Comparison of ENCODE assay signal across 1 cellular context in genomic region chr1:38772026-38772425, GRCh38.
TF ChIP-seq lines count a peak whose summit lies in the region.

No MANE protein-coding gene starts in this region.

TF ChIP-seq in IMR-90, 13 proteins besides CTCF, POLR2A, EP300 and RAD21:
- no peak for TF ChIP-seq MAFK (IDR thresholded peaks at IDR 0.05; ENCODE audit: low read depth, low read length)
- no peak for TF ChIP-seq BHLHE40 (IDR thresholded peaks at IDR 0.05; ENCODE audit: low read depth, low read length)
- no peak for TF ChIP-seq MAZ (IDR thresholded peaks at IDR 0.05; ENCODE audit: borderline replicate concordance, low read depth, low read length)
- no peak for TF ChIP-seq CHD1 (IDR thresholded peaks at IDR 0.05; ENCODE audit: low read depth, low read length)
- no peak for TF ChIP-seq CEBPB (IDR thresholded peaks at IDR 0.05; ENCODE audit: low read depth, low read length)
- TF ChIP-seq MXI1 (IDR thresholded peaks at IDR 0.05; ENCODE audit: borderline replicate concordance, low read depth, low read length), result no peak
- TF ChIP-seq RCOR1 (IDR thresholded peaks at IDR 0.05; ENCODE audit: insufficient replicate concordance, low read length), result no peak
- TF ChIP-seq SMC3 (IDR thresholded peaks at IDR 0.05; ENCODE audit: low read depth, low read length), result no peak
- TF ChIP-seq USF2 (IDR thresholded peaks at IDR 0.05; ENCODE audit: low read depth, low read length), result no peak
- no peak for TF ChIP-seq ELK1 (IDR thresholded peaks at IDR 0.05; ENCODE audit: borderline replicate concordance, low read depth, low read length)
- TF ChIP-seq FOS (IDR thresholded peaks at IDR 0.05; ENCODE audit: low read depth, low read length), result no peak
- no peak for TF ChIP-seq NFE2L2 (IDR thresholded peaks at IDR 0.05; ENCODE audit: low read depth, low read length)
- no peak for TF ChIP-seq RFX5 (IDR thresholded peaks at IDR 0.05; ENCODE audit: low read depth, low read length)
